ENCODE assay signal across 19 cellular contexts in the genomic region with DNA sequence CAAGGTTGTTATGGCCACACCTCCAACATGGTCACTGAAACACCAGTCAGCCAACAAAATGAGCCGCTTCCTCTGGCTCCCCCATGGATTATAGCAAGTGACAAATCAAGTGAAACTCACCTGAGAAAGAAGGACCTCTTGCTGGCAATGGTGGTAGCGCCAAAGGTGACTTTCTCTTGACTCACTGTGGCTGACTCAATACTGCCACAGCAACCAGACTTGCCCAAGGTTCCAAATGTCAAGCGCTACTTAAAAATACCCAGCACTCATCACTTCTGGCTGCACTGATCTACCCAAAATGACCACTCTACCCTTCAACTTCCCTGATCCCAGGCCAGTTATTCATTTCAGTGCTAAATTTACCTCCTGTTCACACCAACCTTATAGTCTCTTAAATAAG.
DNase-seq lines count a peak whose midpoint lies in the region; ATAC-seq and TF ChIP-seq lines count a peak whose summit lies in the region.
"Had no signal": no experiment of that assay in that cellular context is flagged by ENCODE, and none has a peak within 500 bp of the region (broad histone marks: within the 10 kb centered on the region; RNA-seq: fewer than 3 reads in every experiment).

No MANE protein-coding gene starts in this region.

- peaks cover 0 to 1% (median 0%) of the 10 kb centered on the region in 9 donors for H3K9me3 Mint-ChIP-seq in naive thymus-derived CD8-positive, alpha-beta T cell
- H3K9me3 Mint-ChIP-seq: CD8-positive, alpha-beta T cell; effector memory CD8-positive, alpha-beta T cell; natural killer cell treated with Interleukin-12 subunit alpha and Interleukin-12 subunit beta and Interleukin-15 and Interleukin-18, amount 100 ng/mL, for 72 hours; WTC11 had no signal

- POLR2A ChIA-PET in naive thymus-derived CD8-positive, alpha-beta T cell (lab: Charles Lee) = no interaction called here

- no peak overlapping the region for H3K27ac ChIP-seq in foreskin keratinocyte
- H3K27ac ChIP-seq: cardiac muscle cell, lower lobe of right lung, uterus had no signal

- no peaks in the 10 kb centered on the region for H3K27me3 Mint-ChIP-seq in naive thymus-derived CD8-positive, alpha-beta T cell

- peaks cover 8% of the 10 kb centered on the region for H3K4me1 ChIP-seq in foreskin keratinocyte
- H3K4me1 ChIP-seq: lower lobe of right lung had no signal

- ATAC-seq in foreskin keratinocyte = peak; percentile 67
- ATAC-seq in naive thymus-derived CD8-positive, alpha-beta T cell = no peak
- ATAC-seq: CD8-positive, alpha-beta T cell; effector memory CD8-positive, alpha-beta T cell; lower lobe of right lung; natural killer cell treated with Interleukin-12 subunit alpha and Interleukin-12 subunit beta and Interleukin-15 and Interleukin-18, amount 100 ng/mL, for 72 hours; WTC11 had no signal

- peak; percentile 48 for TF ChIP-seq CTCF in foreskin keratinocyte (conservative IDR thresholded peaks at IDR 0.05)

- no peaks in the 10 kb centered on the region for H3K27me3 ChIP-seq in foreskin keratinocyte
- H3K27me3 ChIP-seq: uterus had no signal

- no peak overlapping the region for H3K4me3 Mint-ChIP-seq in naive thymus-derived CD8-positive, alpha-beta T cell
- H3K4me3 Mint-ChIP-seq: CD8-positive, alpha-beta T cell; effector memory CD8-positive, alpha-beta T cell; natural killer cell treated with Interleukin-12 subunit alpha and Interleukin-12 subunit beta and Interleukin-15 and Interleukin-18, amount 100 ng/mL, for 72 hours had no signal

- H3K36me3 Mint-ChIP-seq in naive thymus-derived CD8-positive, alpha-beta T cell = peaks cover 0 to 5% (median 0%) of the 10 kb centered on the region in 3 donors
- H3K36me3 Mint-ChIP-seq: CD8-positive, alpha-beta T cell; natural killer cell treated with Interleukin-12 subunit alpha and Interleukin-12 subunit beta and Interleukin-15 and Interleukin-18, amount 100 ng/mL, for 72 hours; WTC11 had no signal

- peak; percentile 41 for DNase-seq in activated CD8-positive, alpha-beta memory T cell treated with anti-CD3 and anti-CD28 coated beads, Interleukin-2, amount 50 U/mL, for 4 hours
- DNase-seq in activated CD8-positive, alpha-beta memory T cell treated with anti-CD3 and anti-CD28 coated beads, Interleukin-2, amount 50 U/mL, for 48 hours = no peak
- peak; percentile 44 for DNase-seq in activated CD4-positive, CD25-positive, alpha-beta regulatory T cell treated with anti-CD3 and anti-CD28 coated beads, Interleukin-2, amount 50 U/mL, for 72 hours
- DNase-seq in foreskin keratinocyte = peak in 1 of 2 donors; percentile 69
- peak in 2 of 3 experiments; percentile 40 to 54 for DNase-seq in stimulated activated CD4-positive, alpha-beta T cell treated with anti-CD3 and anti-CD28 coated beads, TNF-alpha, amount 100 ng/mL, for 24 hours (ENCODE audit: low read depth in 3 of 3)
- DNase-seq in NCI-H2107 treated with DMSO at 0.1 percent for 48 hours (lab: John Stamatoyannopoulos, UW; ENCODE audit: unreplicated experiment) = no peak
- no peak for DNase-seq in naive thymus-derived CD8-positive, alpha-beta T cell
- DNase-seq in NCI-H524 treated with DMSO at 0.1 percent for 48 hours (lab: John Stamatoyannopoulos, UW) = no peak
- DNase-seq: CD8-positive, alpha-beta T cell; effector memory CD8-positive, alpha-beta T cell; foreskin fibroblast; KG1; lower lobe of right lung; retina; SHP77; uterus had no signal

- H3K27ac Mint-ChIP-seq in naive thymus-derived CD8-positive, alpha-beta T cell = no peak overlapping the region
- H3K27ac Mint-ChIP-seq: CD8-positive, alpha-beta T cell; effector memory CD8-positive, alpha-beta T cell; natural killer cell treated with Interleukin-12 subunit alpha and Interleukin-12 subunit beta and Interleukin-15 and Interleukin-18, amount 100 ng/mL, for 72 hours; WTC11 had no signal

- peaks cover 18 to 62% (median 44%) of the 10 kb centered on the region in 4 donors for H3K4me1 Mint-ChIP-seq in naive thymus-derived CD8-positive, alpha-beta T cell

Comparison
In these comparisons a context has a peak if more than half of its experiments do, and no peak if none do; other contexts are left out.
1. DNase-seq: peak in activated CD8-positive, alpha-beta memory T cell treated with anti-CD3 and anti-CD28 coated beads, Interleukin-2, amount 50 U/mL, for 4 hours (single experiment), activated CD4-positive, CD25-positive, alpha-beta regulatory T cell treated with anti-CD3 and anti-CD28 coated beads, Interleukin-2, amount 50 U/mL, for 72 hours (single experiment) and stimulated activated CD4-positive, alpha-beta T cell treated with anti-CD3 and anti-CD28 coated beads, TNF-alpha, amount 100 ng/mL, for 24 hours (2 of 3); none in activated CD8-positive, alpha-beta memory T cell treated with anti-CD3 and anti-CD28 coated beads, Interleukin-2, amount 50 U/mL, for 48 hours (single experiment), NCI-H2107 treated with DMSO at 0.1 percent for 48 hours (single experiment), naive thymus-derived CD8-positive, alpha-beta T cell (0 of 10) and NCI-H524 treated with DMSO at 0.1 percent for 48 hours (single experiment).